ENCODE assay signal across 31 cellular contexts in genomic region chr1:207740224-207740623, GRCh38.
"Had no signal": no experiment of that assay in that cellular context is flagged by ENCODE, and none has a peak within 500 bp of the region (broad histone marks: within the 10 kb centered on the region; RNA-seq: fewer than 3 reads in every experiment).

No MANE protein-coding gene starts in this region.

- ATAC-seq: activated CD8-positive, alpha-beta memory T cell treated with anti-CD3 and anti-CD28 coated beads, Interleukin-2, amount 10 ng/mL, durations not matched to agents 7 days and 5 days; activated naive CD4-positive, alpha-beta T cell treated with anti-CD3 and anti-CD28 coated beads, Interleukin-2, amount 50 U/mL, for 72 hours; activated naive CD8-positive, alpha-beta T cell treated with anti-CD3 and anti-CD28 coated beads, Interleukin-2, amount 50 U/mL, for 24 hours had no signal

- H3K4me1 Mint-ChIP-seq: activated B cell treated with CpG ODN at 0.5 μM for 24 hours; activated CD8-positive, alpha-beta memory T cell treated with anti-CD3 and anti-CD28 coated beads, Interleukin-2, amount 10 ng/mL, durations not matched to agents 7 days and 5 days had no signal

- H3K4me3 ChIP-seq: MG63, SJCRH30 had no signal

- H3K27me3 Mint-ChIP-seq: activated B cell treated with CpG ODN at 0.5 μM for 24 hours; activated naive CD8-positive, alpha-beta T cell treated with anti-CD3 and anti-CD28 coated beads, Interleukin-2, amount 50 U/mL, for 24 hours; activated T-cell treated with anti-CD3 and anti-CD28 coated beads, Interleukin-2, amount 50 U/mL, for 24 hours had no signal

- H3K4me2 ChIP-seq: SK-N-SH had no signal

- H3K27ac ChIP-seq: brain microvascular endothelial cell, SJCRH30 had no signal

- H3K36me3 ChIP-seq: brain microvascular endothelial cell, MG63, SJCRH30 had no signal

- H3K9me3 Mint-ChIP-seq: activated B cell treated with CpG ODN at 0.5 μM for 24 hours; activated CD4-positive, alpha-beta T cell treated with anti-CD3 and anti-CD28 coated beads, Interleukin-2, amount 10 ng/mL, durations not matched to agents 24 days and 14 days; activated naive CD4-positive, alpha-beta T cell treated with anti-CD3 and anti-CD28 coated beads, Interleukin-2, amount 50 U/mL, for 72 hours; activated T-cell treated with anti-CD3 and anti-CD28 coated beads, Interleukin-2, amount 50 U/mL, for 24 hours; T-helper 1 cell treated with Interleukin-12 subunit alpha and Interleukin-12 subunit beta and Interleukin-4 antibody, amounts not matched to agents 30 μg/mL and 1 μg/mL, for 36 hours had no signal

- H3K27ac Mint-ChIP-seq: activated B cell treated with CpG ODN at 0.5 μM for 24 hours; activated CD4-positive, alpha-beta T cell treated with anti-CD3 and anti-CD28 coated beads, Interleukin-2, amount 10 ng/mL, durations not matched to agents 24 days and 14 days; activated CD8-positive, alpha-beta memory T cell treated with anti-CD3 and anti-CD28 coated beads, Interleukin-2, amount 10 ng/mL, durations not matched to agents 7 days and 5 days; activated naive CD4-positive, alpha-beta T cell treated with anti-CD3 and anti-CD28 coated beads, Interleukin-2, amount 50 U/mL, for 72 hours; activated naive CD8-positive, alpha-beta T cell treated with anti-CD3 and anti-CD28 coated beads, Interleukin-2, amount 50 U/mL, for 24 hours; activated T-cell treated with anti-CD3 and anti-CD28 coated beads, Interleukin-2, amount 50 U/mL, for 24 hours; T-helper 1 cell treated with Interleukin-12 subunit alpha and Interleukin-12 subunit beta and Interleukin-4 antibody, amounts not matched to agents 30 μg/mL and 1 μg/mL, for 36 hours had no signal

- H3K27me3 ChIP-seq: brain microvascular endothelial cell, MG63, SJCRH30 had no signal

- H3K36me3 Mint-ChIP-seq: activated CD8-positive, alpha-beta memory T cell treated with anti-CD3 and anti-CD28 coated beads, Interleukin-2, amount 10 ng/mL, durations not matched to agents 7 days and 5 days; activated naive CD4-positive, alpha-beta T cell treated with anti-CD3 and anti-CD28 coated beads, Interleukin-2, amount 50 U/mL, for 72 hours had no signal

- H3K4me1 ChIP-seq: SJCRH30 had no signal

- DNase-seq: activated B cell treated with CpG ODN at 0.5 μM for 24 hours; activated CD4-positive, alpha-beta T cell treated with anti-CD3 and anti-CD28 coated beads for 1 hour; activated CD4-positive, alpha-beta T cell treated with anti-CD3 and anti-CD28 coated beads, Interleukin-2, amount 10 ng/mL, durations not matched to agents 24 days and 14 days; activated CD4-positive, alpha-beta T cell treated with anti-CD3 and anti-CD28 coated beads, Interleukin-2, amount 50 U/mL, for 48 hours; activated CD8-positive, alpha-beta memory T cell treated with anti-CD3 and anti-CD28 coated beads, Interleukin-2, amount 10 ng/mL, durations not matched to agents 7 days and 5 days; activated effector memory CD4-positive, alpha-beta T cell treated with anti-CD3 and anti-CD28 coated beads, Interleukin-2, amount 50 U/mL, for 16 hours; activated naive CD4-positive, alpha-beta T cell treated with Interleukin-2 at 50 U/mL for 16 hours; activated naive CD8-positive, alpha-beta T cell treated with anti-CD3 and anti-CD28 coated beads, Interleukin-2, amount 50 U/mL, for 24 hours; activated T-cell treated with anti-CD3 and anti-CD28 coated beads, Interleukin-2, amount 50 U/mL, for 24 hours; amygdala; brain microvascular endothelial cell; central memory CD4-positive, alpha-beta T cell; IMR-90; KG1; MG63; MV-4-11; NCI-H1092 treated with DMSO at 0.1 percent for 48 hours; NCI-H1417 treated with DMSO at 0.1 percent for 48 hours; NCI-H1694; NCI-H2029 treated with DMSO at 0.1 percent for 48 hours; NCI-H345; NCI-H510A; NCI-H526 treated with DMSO at 0.1 percent for 48 hours; NCI-H82; NK-92 treated with Interleukin-12 subunit alpha and Interleukin-12 subunit beta, amount 100 ng/mL, for 24 hours; Right ventricle myocardium superior; SJCRH30; SK-N-SH; T-helper 9 cell had no signal

- H3K9me2 ChIP-seq: SK-N-SH had no signal

- H3K4me3 Mint-ChIP-seq: activated B cell treated with CpG ODN at 0.5 μM for 24 hours; activated CD4-positive, alpha-beta T cell treated with anti-CD3 and anti-CD28 coated beads, Interleukin-2, amount 10 ng/mL, durations not matched to agents 24 days and 14 days; activated CD8-positive, alpha-beta memory T cell treated with anti-CD3 and anti-CD28 coated beads, Interleukin-2, amount 10 ng/mL, durations not matched to agents 7 days and 5 days; activated naive CD8-positive, alpha-beta T cell treated with anti-CD3 and anti-CD28 coated beads, Interleukin-2, amount 50 U/mL, for 24 hours; activated T-cell treated with anti-CD3 and anti-CD28 coated beads, Interleukin-2, amount 50 U/mL, for 24 hours; T-helper 1 cell treated with Interleukin-12 subunit alpha and Interleukin-12 subunit beta and Interleukin-4 antibody, amounts not matched to agents 30 μg/mL and 1 μg/mL, for 36 hours had no signal

- H3K9me3 ChIP-seq: MG63, SJCRH30 had no signal
